1 cellular context compared by ENCODE assay signal in genomic region chr4:40991908-40992307, GRCh38.
TF ChIP-seq lines count a peak whose summit lies in the region.

No MANE protein-coding gene starts in this region.

TF ChIP-seq in GM12878, 131 proteins besides CTCF, POLR2A, EP300 and RAD21 (continued from another document):
- TF ChIP-seq E4F1 (IDR thresholded peaks at IDR 0.05; ENCODE audit: borderline replicate concordance, partially characterized antibody) = no peak
